14 cellular contexts compared by ENCODE assay signal in the genomic region with DNA sequence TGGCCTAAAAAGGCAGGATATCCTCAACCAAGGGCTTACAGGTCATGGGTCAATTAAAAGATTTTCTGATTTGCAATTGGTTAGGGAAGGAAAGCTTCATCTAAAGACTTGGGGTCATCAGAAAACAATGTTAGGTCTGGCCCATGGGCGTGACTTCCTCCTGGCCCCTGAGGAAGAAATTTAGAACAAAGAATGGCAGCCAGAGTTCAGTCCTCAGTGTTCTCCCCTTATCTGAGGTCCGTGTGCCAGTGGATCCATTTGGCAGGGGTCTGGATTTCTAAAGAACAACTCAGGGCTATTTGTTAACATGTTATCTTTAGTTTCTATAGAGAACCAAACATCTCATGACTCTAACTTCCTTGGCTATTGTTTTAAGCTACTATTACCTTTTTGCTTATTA.
"Had no signal": no experiment of that assay in that cellular context is flagged by ENCODE, and none has a peak within 500 bp of the region (broad histone marks: within the 10 kb centered on the region; RNA-seq: fewer than 3 reads in every experiment).

No MANE protein-coding gene starts in this region.

- ATAC-seq: activated naive CD4-positive, alpha-beta T cell treated with anti-CD3 and anti-CD28 coated beads, Interleukin-2, amount 50 U/mL, for 72 hours; naive thymus-derived CD8-positive, alpha-beta T cell; WTC11 had no signal

- DNase-seq: activated T-cell treated with anti-CD3 and anti-CD28 coated beads, Interleukin-2, amount 50 U/mL, for 1 hour; colonic mucosa; endodermal cell; glutamatergic neuron; hypothalamus; naive thymus-derived CD8-positive, alpha-beta T cell; stimulated activated CD4-positive, alpha-beta T cell treated with anti-CD3 and anti-CD28 coated beads, Interleukin-12 subunit alpha, Interleukin-12 subunit beta, amount 100 ng/mL, for 4 hours; substantia nigra; T1000; thyroid gland had no signal

- H3K9ac ChIP-seq: neural progenitor cell had no signal

- H3K4me2 ChIP-seq: neural progenitor cell had no signal

- H3K36me3 ChIP-seq: colonic mucosa, neural progenitor cell, thyroid gland had no signal

- H3K27me3 ChIP-seq: colonic mucosa, neural progenitor cell, thyroid gland had no signal

- H3K4me1 ChIP-seq: colonic mucosa, neural progenitor cell, thyroid gland had no signal

- H3K27ac ChIP-seq: colonic mucosa, epithelial cell of prostate, neural progenitor cell, thyroid gland had no signal

- H3K4me3 ChIP-seq: colonic mucosa, neural progenitor cell, thyroid gland had no signal

- H3K9me3 ChIP-seq: colonic mucosa, thyroid gland had no signal

- H2AFZ ChIP-seq: neural progenitor cell had no signal
